16 cellular contexts compared by ENCODE assay signal in the genomic region with DNA sequence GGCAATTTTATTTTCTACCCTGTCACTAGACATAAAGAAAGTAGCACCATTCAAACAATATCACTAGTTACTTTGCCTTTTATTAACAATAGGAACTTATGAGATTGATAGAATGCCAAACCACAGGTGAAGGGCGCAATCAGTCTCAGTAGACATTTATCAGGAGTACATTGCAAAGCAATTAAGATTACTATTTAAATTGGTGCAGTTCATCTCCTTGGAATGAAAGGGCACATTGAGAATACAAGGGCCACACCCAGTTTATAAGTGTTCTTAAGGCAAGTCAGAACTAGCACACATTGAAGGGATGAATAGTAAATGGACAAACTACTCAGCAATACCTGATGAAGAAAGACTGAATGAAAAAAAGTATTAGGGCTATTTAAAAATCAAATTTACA.
DNase-seq lines count a peak whose midpoint lies in the region; ATAC-seq and TF ChIP-seq lines count a peak whose summit lies in the region.
"Had no signal": no experiment of that assay in that cellular context is flagged by ENCODE, and none has a peak within 500 bp of the region (broad histone marks: within the 10 kb centered on the region; RNA-seq: fewer than 3 reads in every experiment).

No MANE protein-coding gene starts in this region.

- peak; percentile 62 for ATAC-seq in left lung
- ATAC-seq in GM19328 (IDR thresholded peaks at IDR 0.05; ENCODE audit: unreplicated experiment): no peak

- H3K9me3 ChIP-seq in mammary epithelial cell (replicated peaks; ENCODE audit: insufficient read depth, low read length) (peaks cover 29% of the 10 kb centered on the region), left lung (peaks cover 0 to 19% of the 10 kb centered on the region in 2 donors), ascending aorta (no peaks in the 10 kb centered on the region)
- H3K9me3 ChIP-seq: BE2C had no signal

- in situ Hi-C loops in mammary epithelial cell (cut with MboI; ENCODE audit: low sequenced_read_pairs in 2 of 2): no loop called here

- intact Hi-C loops in mammary epithelial cell (cut with micrococcal nuclease) (loop anchor here (2.0 to 10.0 kb wide), 2 partner anchors 13 to 397 kb away; no protein-coding TSS in a partner anchor), left lung (cut with DNase I) (no loop called here), ascending aorta (cut with DNase I) (no loop called here)

- TF ChIP-seq CTCF in mammary epithelial cell (conservative IDR thresholded peaks at IDR 0.05 in 1 of 2, IDR thresholded peaks at IDR 0.05 in 1 of 2; ENCODE audit: extremely low read depth in 1 of 2, insufficient read depth in 1 of 2, low read depth in 1 of 2, low read length in 2 of 2) (no peak), left lung (IDR thresholded peaks at IDR 0.05) (no peak), ascending aorta (IDR thresholded peaks at IDR 0.05) (no peak)

- peak; percentile 56 for DNase-seq in LoVo (ENCODE audit: low spot score)
- peak; percentile 56 for DNase-seq in NCI-H226
- peak; percentile 95 for DNase-seq in mammary epithelial cell
- DNase-seq in left lung: no peak
- no peak for DNase-seq in inferior parietal cortex (ENCODE audit: extremely low spot score)
- DNase-seq in ascending aorta (ENCODE audit: low spot score in 2 of 2): no peak
- DNase-seq: BE2C; CD4-positive, alpha-beta T cell; H9; NCI-H1694; NCI-H2107; NCI-H82; PC-9; Right ventricle myocardium superior had no signal

- CTCF ChIA-PET in mammary epithelial cell (lab: Charles Lee; ENCODE audit: low non-redundant PET): no interaction called here

- no peak overlapping the region for H2AFZ ChIP-seq in mammary epithelial cell (ENCODE audit: low read depth, low read length)
- H2AFZ ChIP-seq: PC-9 had no signal

- peak overlapping the region; percentile 84 for H3K27ac ChIP-seq in mammary epithelial cell (ENCODE audit: insufficient read depth, low read depth, low read length)
- H3K27ac ChIP-seq in left lung: no peak overlapping the region
- no peak overlapping the region for H3K27ac ChIP-seq in ascending aorta
- H3K27ac ChIP-seq: PC-9, SK-N-MC had no signal

- peaks cover 28% of the 10 kb centered on the region for H3K4me1 ChIP-seq in mammary epithelial cell (ENCODE audit: insufficient read depth, low read length)
- H3K4me1 ChIP-seq in left lung: no peaks in the 10 kb centered on the region
- H3K4me1 ChIP-seq in ascending aorta: peaks cover 0 to 4% of the 10 kb centered on the region in 2 donors
- H3K4me1 ChIP-seq: BE2C had no signal

- no peaks in the 10 kb centered on the region for H3K79me2 ChIP-seq in mammary epithelial cell (ENCODE audit: insufficient read depth, low read length)

- no peaks in the 10 kb centered on the region for H3K36me3 ChIP-seq in mammary epithelial cell (ENCODE audit: insufficient read depth, low read length)
- no peaks in the 10 kb centered on the region for H3K36me3 ChIP-seq in left lung
- no peaks in the 10 kb centered on the region for H3K36me3 ChIP-seq in ascending aorta
- H3K36me3 ChIP-seq: BE2C had no signal

- dilution Hi-C loops in mammary epithelial cell (cut with HindIII; ENCODE audit: low sequenced_read_pairs): no loop called here

- H3K27me3 ChIP-seq in mammary epithelial cell (ENCODE audit: insufficient read depth, low read length) (no peaks in the 10 kb centered on the region), left lung (no peaks in the 10 kb centered on the region), ascending aorta (no peaks in the 10 kb centered on the region)
- H3K27me3 ChIP-seq: BE2C had no signal

- H3K4me3 ChIP-seq in mammary epithelial cell (replicated peaks in 1 of 3; ENCODE audit: insufficient read depth in 1 of 3, low read depth in 2 of 3, low read length in 3 of 3) (no peak overlapping the region), left lung (no peak overlapping the region), ascending aorta (no peak overlapping the region)
- H3K4me3 ChIP-seq: PC-9, SK-N-MC had no signal

- H3K9ac ChIP-seq in mammary epithelial cell (ENCODE audit: insufficient read depth, low read length): no peak overlapping the region

- no peaks in the 10 kb centered on the region for H4K20me1 ChIP-seq in mammary epithelial cell (ENCODE audit: insufficient read depth, low read length)

- 0% methylated on average over 1 of the region's 1 CpG for WGBS in mammary epithelial cell (ENCODE audit: low coverage, missing lambda C conversion rate)

- peak overlapping the region; percentile 58 for H3K4me2 ChIP-seq in mammary epithelial cell (ENCODE audit: insufficient read depth, low read depth, low read length)
- H3K4me2 ChIP-seq: PC-9 had no signal

- no TSS peak for BruUV-seq in mammary epithelial cell (replicated peaks; lab: Mats Ljungman, UMichigan)

Comparison
In these comparisons a context has a peak if more than half of its experiments do, and no peak if none do; other contexts are left out.
1. DNase-seq: peak in LoVo (single experiment), NCI-H226 (single experiment) and mammary epithelial cell (single experiment); none in left lung (0 of 2), inferior parietal cortex (single experiment) and ascending aorta (0 of 2).